In the genomic region with DNA sequence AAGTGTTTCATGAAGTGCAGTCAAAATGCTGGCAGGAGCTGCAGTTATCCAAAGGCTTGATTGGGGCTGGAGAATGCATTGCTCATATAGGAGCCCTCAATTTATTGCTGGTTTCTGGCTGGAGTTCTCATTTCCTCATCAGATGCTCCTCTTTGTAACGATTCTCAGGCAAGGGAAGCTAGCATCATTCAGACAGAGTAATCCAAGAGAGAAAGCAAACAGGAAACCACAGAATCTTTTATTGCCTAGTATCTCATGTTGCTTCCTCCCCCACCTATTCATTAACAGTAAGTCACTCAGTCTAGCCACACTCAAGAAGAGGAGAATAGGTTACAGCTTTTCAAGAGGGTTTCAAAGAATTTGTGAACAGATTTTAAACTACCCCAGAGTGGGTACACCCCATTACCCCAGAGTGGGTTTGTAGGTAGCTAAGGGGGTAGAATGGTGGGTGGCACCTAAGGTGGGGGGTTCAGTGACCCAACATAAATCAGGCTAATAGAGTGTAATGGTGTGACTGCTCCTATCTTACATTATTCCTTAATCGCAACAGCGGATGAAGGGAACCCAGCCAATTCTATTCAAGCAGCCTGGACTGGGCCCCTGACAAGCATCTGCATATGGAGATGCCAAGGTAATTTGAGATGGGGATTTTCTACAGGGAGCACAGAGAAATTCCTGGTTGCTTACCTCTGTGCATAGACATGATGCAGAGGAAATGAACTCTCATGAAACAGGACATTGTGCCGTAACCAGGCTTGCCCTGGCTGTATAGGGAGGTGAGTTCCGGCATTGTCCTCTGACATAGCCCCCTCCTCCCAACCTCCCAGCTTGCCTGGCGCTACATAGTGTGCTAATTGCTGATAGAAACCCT, we compare ENCODE assay signal across 1 cellular context.
TF ChIP-seq lines count a peak whose summit lies in the region.

No MANE protein-coding gene starts in this region.

TF ChIP-seq in HEK293, 187 proteins besides CTCF, POLR2A, EP300 and RAD21 (continued from another document and continues in another):
- TF ChIP-seq PATZ1 (tag by site-specific recombination; IDR thresholded peaks at IDR 0.05) (peak; percentile 73), ZNF311 (tag by site-specific recombination; IDR thresholded peaks at IDR 0.05; ENCODE audit: borderline replicate concordance) (no peak), ZSCAN23 (tag by site-specific recombination; IDR thresholded peaks at IDR 0.05) (peak; percentile 89), ZNF16 (tag by site-specific recombination; IDR thresholded peaks at IDR 0.05; ENCODE audit: low read depth) (no peak), ZNF654 (tag by site-specific recombination; IDR thresholded peaks at IDR 0.05; ENCODE audit: low read depth) (no peak), ZNF776 (tag by site-specific recombination; IDR thresholded peaks at IDR 0.05; ENCODE audit: borderline replicate concordance) (no peak), ZNF837 (tag by site-specific recombination; IDR thresholded peaks at IDR 0.05) (no peak), ZIC2 (tag by site-specific recombination; IDR thresholded peaks at IDR 0.05) (no peak), ZFP3 (tag by site-specific recombination; IDR thresholded peaks at IDR 0.05; ENCODE audit: low read depth) (peak; percentile 58), ZNF423 (tag by site-specific recombination; IDR thresholded peaks at IDR 0.05) (no peak), ZNF155 (tag by site-specific recombination; IDR thresholded peaks at IDR 0.05) (no peak), TSHZ1 (tag by site-specific recombination; IDR thresholded peaks at IDR 0.05; ENCODE audit: borderline replicate concordance) (peak; percentile 81; the same call in 1 of the 2 replicates), ZNF530 (tag by site-specific recombination; IDR thresholded peaks at IDR 0.05; ENCODE audit: low read depth) (no peak), ZFP69B (tag by site-specific recombination; IDR thresholded peaks at IDR 0.05) (no peak), ZNF10 (tag by site-specific recombination; IDR thresholded peaks at IDR 0.05) (peak; percentile 97), KLF9 (tag by site-specific recombination; IDR thresholded peaks at IDR 0.05; ENCODE audit: low read depth) (no peak), ZNF529 (tag by site-specific recombination; IDR thresholded peaks at IDR 0.05; ENCODE audit: insufficient replicate concordance) (no peak), KLF16 (tag by site-specific recombination; IDR thresholded peaks at IDR 0.05) (no peak), ZNF23 (tag by site-specific recombination; IDR thresholded peaks at IDR 0.05; ENCODE audit: borderline replicate concordance) (no peak), ZNF398 (tag by site-specific recombination; IDR thresholded peaks at IDR 0.05) (peak; percentile 72)
- TF ChIP-seq, protein P1, sequence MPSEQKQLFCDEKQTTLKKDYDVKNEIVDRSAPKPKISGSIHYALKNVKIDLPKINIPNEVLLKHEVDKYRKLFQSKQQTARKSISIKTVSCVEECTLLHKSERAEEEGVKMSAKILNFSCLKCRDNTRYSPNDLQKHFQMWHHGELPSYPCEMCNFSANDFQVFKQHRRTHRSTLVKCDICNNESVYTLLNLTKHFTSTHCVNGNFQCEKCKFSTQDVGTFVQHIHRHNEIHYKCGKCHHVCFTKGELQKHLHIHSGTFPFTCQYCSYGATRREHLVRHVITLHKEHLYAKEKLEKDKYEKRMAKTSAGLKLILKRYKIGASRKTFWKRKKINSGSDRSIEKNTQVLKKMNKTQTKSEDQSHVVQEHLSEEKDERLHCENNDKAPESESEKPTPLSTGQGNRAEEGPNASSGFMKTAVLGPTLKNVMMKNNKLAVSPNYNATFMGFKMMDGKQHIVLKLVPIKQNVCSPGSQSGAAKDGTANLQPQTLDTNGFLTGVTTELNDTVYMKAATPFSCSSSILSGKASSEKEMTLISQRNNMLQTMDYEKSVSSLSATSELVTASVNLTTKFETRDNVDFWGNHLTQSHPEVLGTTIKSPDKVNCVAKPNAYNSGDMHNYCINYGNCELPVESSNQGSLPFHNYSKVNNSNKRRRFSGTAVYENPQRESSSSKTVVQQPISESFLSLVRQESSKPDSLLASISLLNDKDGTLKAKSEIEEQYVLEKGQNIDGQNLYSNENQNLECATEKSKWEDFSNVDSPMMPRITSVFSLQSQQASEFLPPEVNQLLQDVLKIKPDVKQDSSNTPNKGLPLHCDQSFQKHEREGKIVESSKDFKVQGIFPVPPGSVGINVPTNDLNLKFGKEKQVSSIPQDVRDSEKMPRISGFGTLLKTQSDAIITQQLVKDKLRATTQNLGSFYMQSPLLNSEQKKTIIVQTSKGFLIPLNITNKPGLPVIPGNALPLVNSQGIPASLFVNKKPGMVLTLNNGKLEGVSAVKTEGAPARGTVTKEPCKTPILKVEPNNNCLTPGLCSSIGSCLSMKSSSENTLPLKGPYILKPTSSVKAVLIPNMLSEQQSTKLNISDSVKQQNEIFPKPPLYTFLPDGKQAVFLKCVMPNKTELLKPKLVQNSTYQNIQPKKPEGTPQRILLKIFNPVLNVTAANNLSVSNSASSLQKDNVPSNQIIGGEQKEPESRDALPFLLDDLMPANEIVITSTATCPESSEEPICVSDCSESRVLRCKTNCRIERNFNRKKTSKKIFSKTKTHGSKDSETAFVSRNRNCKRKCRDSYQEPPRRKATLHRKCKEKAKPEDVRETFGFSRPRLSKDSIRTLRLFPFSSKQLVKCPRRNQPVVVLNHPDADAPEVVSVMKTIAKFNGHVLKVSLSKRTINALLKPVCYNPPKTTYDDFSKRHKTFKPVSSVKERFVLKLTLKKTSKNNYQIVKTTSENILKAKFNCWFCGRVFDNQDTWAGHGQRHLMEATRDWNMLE (tag by site-specific recombination; conservative IDR thresholded peaks at IDR 0.05; ENCODE audit: low read depth), result peak; percentile 49
- TF ChIP-seq, protein P2, sequence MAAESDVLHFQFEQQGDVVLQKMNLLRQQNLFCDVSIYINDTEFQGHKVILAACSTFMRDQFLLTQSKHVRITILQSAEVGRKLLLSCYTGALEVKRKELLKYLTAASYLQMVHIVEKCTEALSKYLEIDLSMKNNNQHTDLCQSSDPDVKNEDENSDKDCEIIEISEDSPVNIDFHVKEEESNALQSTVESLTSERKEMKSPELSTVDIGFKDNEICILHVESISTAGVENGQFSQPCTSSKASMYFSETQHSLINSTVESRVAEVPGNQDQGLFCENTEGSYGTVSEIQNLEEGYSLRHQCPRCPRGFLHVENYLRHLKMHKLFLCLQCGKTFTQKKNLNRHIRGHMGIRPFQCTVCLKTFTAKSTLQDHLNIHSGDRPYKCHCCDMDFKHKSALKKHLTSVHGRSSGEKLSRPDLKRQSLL (tag by site-specific recombination; IDR thresholded peaks at IDR 0.05), result no peak
- TF ChIP-seq, protein P3, sequence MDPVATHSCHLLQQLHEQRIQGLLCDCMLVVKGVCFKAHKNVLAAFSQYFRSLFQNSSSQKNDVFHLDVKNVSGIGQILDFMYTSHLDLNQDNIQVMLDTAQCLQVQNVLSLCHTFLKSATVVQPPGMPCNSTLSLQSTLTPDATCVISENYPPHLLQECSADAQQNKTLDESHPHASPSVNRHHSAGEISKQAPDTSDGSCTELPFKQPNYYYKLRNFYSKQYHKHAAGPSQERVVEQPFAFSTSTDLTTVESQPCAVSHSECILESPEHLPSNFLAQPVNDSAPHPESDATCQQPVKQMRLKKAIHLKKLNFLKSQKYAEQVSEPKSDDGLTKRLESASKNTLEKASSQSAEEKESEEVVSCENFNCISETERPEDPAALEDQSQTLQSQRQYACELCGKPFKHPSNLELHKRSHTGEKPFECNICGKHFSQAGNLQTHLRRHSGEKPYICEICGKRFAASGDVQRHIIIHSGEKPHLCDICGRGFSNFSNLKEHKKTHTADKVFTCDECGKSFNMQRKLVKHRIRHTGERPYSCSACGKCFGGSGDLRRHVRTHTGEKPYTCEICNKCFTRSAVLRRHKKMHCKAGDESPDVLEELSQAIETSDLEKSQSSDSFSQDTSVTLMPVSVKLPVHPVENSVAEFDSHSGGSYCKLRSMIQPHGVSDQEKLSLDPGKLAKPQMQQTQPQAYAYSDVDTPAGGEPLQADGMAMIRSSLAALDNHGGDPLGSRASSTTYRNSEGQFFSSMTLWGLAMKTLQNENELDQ (tag by site-specific recombination; IDR thresholded peaks at IDR 0.05; ENCODE audit: low read depth), result no peak
- TF ChIP-seq, protein P4, sequence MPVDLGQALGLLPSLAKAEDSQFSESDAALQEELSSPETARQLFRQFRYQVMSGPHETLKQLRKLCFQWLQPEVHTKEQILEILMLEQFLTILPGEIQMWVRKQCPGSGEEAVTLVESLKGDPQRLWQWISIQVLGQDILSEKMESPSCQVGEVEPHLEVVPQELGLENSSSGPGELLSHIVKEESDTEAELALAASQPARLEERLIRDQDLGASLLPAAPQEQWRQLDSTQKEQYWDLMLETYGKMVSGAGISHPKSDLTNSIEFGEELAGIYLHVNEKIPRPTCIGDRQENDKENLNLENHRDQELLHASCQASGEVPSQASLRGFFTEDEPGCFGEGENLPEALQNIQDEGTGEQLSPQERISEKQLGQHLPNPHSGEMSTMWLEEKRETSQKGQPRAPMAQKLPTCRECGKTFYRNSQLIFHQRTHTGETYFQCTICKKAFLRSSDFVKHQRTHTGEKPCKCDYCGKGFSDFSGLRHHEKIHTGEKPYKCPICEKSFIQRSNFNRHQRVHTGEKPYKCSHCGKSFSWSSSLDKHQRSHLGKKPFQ (tag by site-specific recombination; IDR thresholded peaks at IDR 0.05), result no peak
- TF ChIP-seq, protein P5, sequence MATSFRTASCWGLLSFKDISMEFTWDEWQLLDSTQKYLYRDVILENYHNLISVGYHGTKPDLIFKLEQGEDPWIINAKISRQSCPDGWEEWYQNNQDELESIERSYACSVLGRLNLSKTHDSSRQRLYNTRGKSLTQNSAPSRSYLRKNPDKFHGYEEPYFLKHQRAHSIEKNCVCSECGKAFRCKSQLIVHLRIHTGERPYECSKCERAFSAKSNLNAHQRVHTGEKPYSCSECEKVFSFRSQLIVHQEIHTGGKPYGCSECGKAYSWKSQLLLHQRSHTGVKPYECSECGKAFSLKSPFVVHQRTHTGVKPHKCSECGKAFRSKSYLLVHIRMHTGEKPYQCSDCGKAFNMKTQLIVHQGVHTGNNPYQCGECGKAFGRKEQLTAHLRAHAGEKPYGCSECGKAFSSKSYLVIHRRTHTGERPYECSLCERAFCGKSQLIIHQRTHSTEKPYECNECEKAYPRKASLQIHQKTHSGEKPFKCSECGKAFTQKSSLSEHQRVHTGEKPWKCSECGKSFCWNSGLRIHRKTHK (tag by site-specific recombination; IDR thresholded peaks at IDR 0.05), result no peak
- TF ChIP-seq, protein P6, sequence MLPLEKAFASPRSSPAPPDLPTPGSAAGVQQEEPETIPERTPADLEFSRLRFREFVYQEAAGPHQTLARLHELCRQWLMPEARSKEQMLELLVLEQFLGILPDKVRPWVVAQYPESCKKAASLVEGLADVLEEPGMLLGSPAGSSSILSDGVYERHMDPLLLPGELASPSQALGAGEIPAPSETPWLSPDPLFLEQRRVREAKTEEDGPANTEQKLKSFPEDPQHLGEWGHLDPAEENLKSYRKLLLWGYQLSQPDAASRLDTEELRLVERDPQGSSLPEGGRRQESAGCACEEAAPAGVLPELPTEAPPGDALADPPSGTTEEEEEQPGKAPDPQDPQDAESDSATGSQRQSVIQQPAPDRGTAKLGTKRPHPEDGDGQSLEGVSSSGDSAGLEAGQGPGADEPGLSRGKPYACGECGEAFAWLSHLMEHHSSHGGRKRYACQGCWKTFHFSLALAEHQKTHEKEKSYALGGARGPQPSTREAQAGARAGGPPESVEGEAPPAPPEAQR (tag by site-specific recombination; IDR thresholded peaks at IDR 0.05), result no peak
